18 cellular contexts compared by ENCODE assay signal in the genomic region with DNA sequence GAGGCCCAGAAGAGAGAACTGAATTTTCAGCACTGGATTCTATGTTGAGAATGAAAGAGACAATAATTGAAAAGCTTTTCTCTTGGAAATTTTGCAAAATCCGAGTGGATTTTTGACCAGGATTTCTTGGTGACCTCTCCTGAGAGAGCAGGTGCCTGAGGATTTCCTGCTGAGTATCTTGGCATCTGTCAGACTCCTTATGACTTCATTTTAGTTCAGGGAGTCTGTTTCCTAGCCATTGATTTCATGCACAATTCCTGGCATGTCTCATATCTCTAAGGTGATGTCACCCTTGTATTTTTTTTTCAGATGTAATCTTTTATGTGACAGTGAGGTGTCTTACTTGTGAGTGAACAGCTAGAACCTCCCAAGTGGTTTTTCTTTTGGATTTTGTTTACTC.
DNase-seq lines count a peak whose midpoint lies in the region; ATAC-seq and TF ChIP-seq lines count a peak whose summit lies in the region.
"Had no signal": no experiment of that assay in that cellular context is flagged by ENCODE, and none has a peak within 500 bp of the region (broad histone marks: within the 10 kb centered on the region; RNA-seq: fewer than 3 reads in every experiment).

No MANE protein-coding gene starts in this region.

- TF ChIP-seq POLR2A in esophagus squamous epithelium (IDR thresholded peaks at IDR 0.05): no peak

- H3K4me3 ChIP-seq in PC-3 (ENCODE audit: low read length) (no peak overlapping the region), endodermal cell (ENCODE audit: low read length) (no peak overlapping the region), smooth muscle cell (no peak overlapping the region), esophagus squamous epithelium (no peak overlapping the region)
- H3K4me3 ChIP-seq: adrenal gland, ovary, transverse colon had no signal

- no peaks in the 10 kb centered on the region for H3K27me3 Mint-ChIP-seq in endodermal cell (ENCODE audit: insufficient read depth)
- H3K27me3 Mint-ChIP-seq: activated CD4-positive, alpha-beta memory T cell treated with anti-CD3 and anti-CD28 coated beads for 36 hours; CD4-positive, CD25-positive, alpha-beta regulatory T cell had no signal

- POLR2A ChIA-PET in PC-3 (lab: Charles Lee; ENCODE audit: unreplicated experiment): no interaction called here

- intact Hi-C loops in PC-3 (cut with micrococcal nuclease) (no loop called here), esophagus squamous epithelium (cut with DNase I) (no loop called here)

- DNase-seq in DMS53 (lab: John Stamatoyannopoulos, UW) (peak; percentile 24), DMS53 treated with DMSO at 0.1 percent for 48 hours (lab: John Stamatoyannopoulos, UW; ENCODE audit: unreplicated experiment) (no peak), PC-3 (peak; percentile 49), endodermal cell (no peak), smooth muscle cell (lab: John Stamatoyannopoulos, UW; ENCODE audit: unreplicated experiment) (no peak), ecto neural progenitor cell (ENCODE audit: low spot score) (no peak), esophagus squamous epithelium (lab: John Stamatoyannopoulos, UW) (no peak), SIG-M5 (lab: John Stamatoyannopoulos, UW) (no peak)
- DNase-seq: activated CD4-positive, alpha-beta memory T cell treated with anti-CD3 and anti-CD28 coated beads for 36 hours; adrenal gland; CD4-positive, CD25-positive, alpha-beta regulatory T cell; GDM1; NCI-H1092 treated with DMSO at 0.1 percent for 48 hours; NCI-H446 treated with DMSO at 0.1 percent for 48 hours; ovary; small intestine; transverse colon had no signal

- H3K4me1 ChIP-seq in PC-3 (ENCODE audit: insufficient read depth, low read length) (peaks cover 20% of the 10 kb centered on the region), endodermal cell (ENCODE audit: control insufficient read depth, insufficient read depth, low read length) (peaks cover 2% of the 10 kb centered on the region), smooth muscle cell (ENCODE audit: low read depth) (no peaks in the 10 kb centered on the region), esophagus squamous epithelium (peaks cover 0 to 8% (median 0%) of the 10 kb centered on the region in 3 donors)

- H3K9ac ChIP-seq in PC-3 (ENCODE audit: low read length): no peak overlapping the region
- no peak overlapping the region for H3K9ac ChIP-seq in endodermal cell (ENCODE audit: extremely low read depth, low read length, poor library complexity, severe bottlenecking)
- H3K9ac ChIP-seq in smooth muscle cell (ENCODE audit: low read depth): no peak overlapping the region

- CTCF ChIA-PET in PC-3 (lab: Charles Lee): no interaction called here

- peak; percentile 19; the same call in 1 of the 2 replicates for ATAC-seq in PC-3

- peaks cover 19% of the 10 kb centered on the region for H3K4me1 Mint-ChIP-seq in endodermal cell
- H3K4me1 Mint-ChIP-seq: CD4-positive, CD25-positive, alpha-beta regulatory T cell had no signal

- no TSS peak for BruUV-seq in PC-3 (replicated peaks; lab: Mats Ljungman, UMichigan)

- no peaks in the 10 kb centered on the region for H3K9me3 Mint-ChIP-seq in endodermal cell
- H3K9me3 Mint-ChIP-seq: activated CD4-positive, alpha-beta memory T cell treated with anti-CD3 and anti-CD28 coated beads for 36 hours; activated T-helper 1 cell treated with anti-CD3 and anti-CD28 coated beads, Interleukin-12 subunit alpha, Interleukin-12 subunit beta, Interleukin-2, Interleukin-4 antibody, amounts not matched to agents 30 ng/mL and 10 ng/mL and 1 ng/mL, durations not matched to agents 14 hours and 24 hours and 36 hours; CD4-positive, CD25-positive, alpha-beta regulatory T cell had no signal

- H3K4me2 ChIP-seq in PC-3 (ENCODE audit: low read length) (no peak overlapping the region), smooth muscle cell (no peak overlapping the region)

- H3K27me3 ChIP-seq in PC-3 (ENCODE audit: low read length) (no peaks in the 10 kb centered on the region), endodermal cell (ENCODE audit: control insufficient read depth, insufficient read depth, low read length, poor library complexity, severe bottlenecking) (no peaks in the 10 kb centered on the region), smooth muscle cell (ENCODE audit: low read depth) (no peaks in the 10 kb centered on the region), esophagus squamous epithelium (no peaks in the 10 kb centered on the region)
- H3K27me3 ChIP-seq: adrenal gland, ovary, transverse colon had no signal

- no peak overlapping the region for H3K4me3 Mint-ChIP-seq in endodermal cell
- H3K4me3 Mint-ChIP-seq: activated CD4-positive, alpha-beta memory T cell treated with anti-CD3 and anti-CD28 coated beads for 36 hours; activated T-helper 1 cell treated with anti-CD3 and anti-CD28 coated beads, Interleukin-12 subunit alpha, Interleukin-12 subunit beta, Interleukin-2, Interleukin-4 antibody, amounts not matched to agents 30 ng/mL and 10 ng/mL and 1 ng/mL, durations not matched to agents 14 hours and 24 hours and 36 hours; CD4-positive, CD25-positive, alpha-beta regulatory T cell had no signal

- H4K20me1 ChIP-seq in PC-3 (ENCODE audit: low read length) (peaks cover 40% of the 10 kb centered on the region), smooth muscle cell (ENCODE audit: low read depth) (peaks cover 19% of the 10 kb centered on the region)

- peaks cover 3% of the 10 kb centered on the region for H3K36me3 Mint-ChIP-seq in endodermal cell (ENCODE audit: low read depth)
- H3K36me3 Mint-ChIP-seq: activated CD4-positive, alpha-beta memory T cell treated with anti-CD3 and anti-CD28 coated beads for 36 hours; CD4-positive, CD25-positive, alpha-beta regulatory T cell had no signal

- H3K27ac ChIP-seq in PC-3 (ENCODE audit: low read length) (no peak overlapping the region), endodermal cell (ENCODE audit: low read depth, low read length) (no peak overlapping the region), smooth muscle cell (ENCODE audit: low read depth) (peak overlapping the region; percentile 22), esophagus squamous epithelium (no peak overlapping the region)
- H3K27ac ChIP-seq: ovary, transverse colon had no signal

- H3K9me2 ChIP-seq in PC-3 (replicated peaks; ENCODE audit: low read length): no peaks in the 10 kb centered on the region

- H3K36me3 ChIP-seq in PC-3 (ENCODE audit: low read depth, low read length): peaks cover 14% of the 10 kb centered on the region; the same call in 1 of the 2 replicates
- no peaks in the 10 kb centered on the region for H3K36me3 ChIP-seq in endodermal cell (ENCODE audit: control insufficient read depth, insufficient read depth, low read length)
- H3K36me3 ChIP-seq in smooth muscle cell (ENCODE audit: low read depth): no peaks in the 10 kb centered on the region
- H3K36me3 ChIP-seq in esophagus squamous epithelium: no peaks in the 10 kb centered on the region
- H3K36me3 ChIP-seq: adrenal gland, ovary, transverse colon had no signal

- no peaks in the 10 kb centered on the region for H3K9me3 ChIP-seq in PC-3 (ENCODE audit: low read length)
- no peaks in the 10 kb centered on the region for H3K9me3 ChIP-seq in endodermal cell (ENCODE audit: control insufficient read depth, low read length)
- no peaks in the 10 kb centered on the region for H3K9me3 ChIP-seq in smooth muscle cell (replicated peaks; ENCODE audit: low read depth)
- no peaks in the 10 kb centered on the region for H3K9me3 ChIP-seq in esophagus squamous epithelium
- H3K9me3 ChIP-seq: adrenal gland, ovary, transverse colon had no signal

- WGBS in endodermal cell (ENCODE audit: insufficient coverage in 1 of 2, insufficient read length in 1 of 2), 2 experiments: 69 to 79% methylated on average over 1 of the region's 1 CpG
- WGBS in smooth muscle cell (ENCODE audit: low lambda C conversion rate): 95% methylated on average over 1 of the region's 1 CpG
- 47 to 57% methylated on average over 1 of the region's 1 CpG for WGBS in esophagus squamous epithelium, 2 donors

- H2AFZ ChIP-seq in PC-3 (ENCODE audit: low read length) (no peak overlapping the region), smooth muscle cell (ENCODE audit: low read depth) (no peak overlapping the region)

- H3K27ac Mint-ChIP-seq in endodermal cell: peak overlapping the region; percentile 26
- H3K27ac Mint-ChIP-seq: activated CD4-positive, alpha-beta memory T cell treated with anti-CD3 and anti-CD28 coated beads for 36 hours; activated T-helper 1 cell treated with anti-CD3 and anti-CD28 coated beads, Interleukin-12 subunit alpha, Interleukin-12 subunit beta, Interleukin-2, Interleukin-4 antibody, amounts not matched to agents 30 ng/mL and 10 ng/mL and 1 ng/mL, durations not matched to agents 14 hours and 24 hours and 36 hours; CD4-positive, CD25-positive, alpha-beta regulatory T cell had no signal

- H3K79me2 ChIP-seq in PC-3 (ENCODE audit: low read length) (peaks cover 93% of the 10 kb centered on the region), smooth muscle cell (ENCODE audit: low read depth) (peaks cover 14% of the 10 kb centered on the region)

- H3F3A ChIP-seq in PC-3 (ENCODE audit: low read length, unreplicated experiment) (no peaks in the 10 kb centered on the region), smooth muscle cell (ENCODE audit: low read depth) (no peaks in the 10 kb centered on the region)

- no peak for TF ChIP-seq CTCF in PC-3 (conservative IDR thresholded peaks at IDR 0.05; ENCODE audit: low read depth, low read length)
- TF ChIP-seq CTCF in endodermal cell (conservative IDR thresholded peaks at IDR 0.05): no peak
- TF ChIP-seq CTCF in smooth muscle cell (IDR thresholded peaks at IDR 0.05; ENCODE audit: borderline replicate concordance, insufficient read depth, poor library complexity, severe bottlenecking): no peak
- no peak for TF ChIP-seq CTCF in esophagus squamous epithelium (IDR thresholded peaks at IDR 0.05)

Comparison
In these comparisons a context has a peak if more than half of its experiments do, and no peak if none do; other contexts are left out.
1. DNase-seq: peak in DMS53 (single experiment) and PC-3 (single experiment); none in DMS53 treated with DMSO at 0.1 percent for 48 hours (single experiment), endodermal cell (single experiment), smooth muscle cell (single experiment), ecto neural progenitor cell (single experiment), esophagus squamous epithelium (single experiment) and SIG-M5 (single experiment).